In genomic region chr3:97981886-97982285, GRCh38 we compare ENCODE assay signal across 14 cellular contexts. TPM values are rescaled to one million over a fixed set of nuclear protein-coding genes. Genes with fewer than 3 reads are reported as not detected.
DNase-seq lines count a peak whose midpoint lies in the region; ATAC-seq and TF ChIP-seq lines count a peak whose summit lies in the region.
"Had no signal": no experiment of that assay in that cellular context is flagged by ENCODE, and none has a peak within 500 bp of the region (broad histone marks: within the 10 kb centered on the region; RNA-seq: fewer than 3 reads in every experiment).

No MANE protein-coding gene starts in this region.

- peak overlapping the region; percentile 68 for H3K27ac Mint-ChIP-seq in activated naive CD8-positive, alpha-beta T cell treated with anti-CD3 and anti-CD28 coated beads, Interleukin-2, amount 50 U/mL, for 24 hours
- H3K27ac Mint-ChIP-seq: H9 had no signal

- no peaks in the 10 kb centered on the region for H3K36me3 Mint-ChIP-seq in activated naive CD8-positive, alpha-beta T cell treated with anti-CD3 and anti-CD28 coated beads, Interleukin-2, amount 50 U/mL, for 24 hours (ENCODE audit: low read depth)
- H3K36me3 Mint-ChIP-seq: CD14-positive monocyte had no signal

- H3K27me3 ChIP-seq in colonic mucosa = no peaks in the 10 kb centered on the region
- H3K27me3 ChIP-seq: hepatocyte had no signal

- no peak overlapping the region for H3K9ac ChIP-seq in colonic mucosa (ENCODE audit: low read depth in 2 of 2, low read length in 2 of 2)

- H3K36me3 ChIP-seq in colonic mucosa = no peaks in the 10 kb centered on the region

- in situ Hi-C loops in Caki2 (cut with HindIII; ENCODE audit: low pct_unique_long_range_greater_than_20kb, low sequenced_read_pairs) = no loop called here
- in situ Hi-C loops in G401 (cut with HindIII; ENCODE audit: low sequenced_read_pairs) = no loop called here

- peaks cover 2% of the 10 kb centered on the region for H3K27me3 Mint-ChIP-seq in activated naive CD8-positive, alpha-beta T cell treated with anti-CD3 and anti-CD28 coated beads, Interleukin-2, amount 50 U/mL, for 24 hours

- H3K9me3 Mint-ChIP-seq in activated naive CD8-positive, alpha-beta T cell treated with anti-CD3 and anti-CD28 coated beads, Interleukin-2, amount 50 U/mL, for 24 hours = no peaks in the 10 kb centered on the region
- H3K9me3 Mint-ChIP-seq: CD14-positive monocyte, H9 had no signal

- ATAC-seq in HG02852 (IDR thresholded peaks at IDR 0.05; ENCODE audit: unreplicated experiment) = peak; percentile 50
- peak; percentile 84 for ATAC-seq in activated naive CD8-positive, alpha-beta T cell treated with anti-CD3 and anti-CD28 coated beads, Interleukin-2, amount 50 U/mL, for 24 hours

- H3K4me3 Mint-ChIP-seq in activated naive CD8-positive, alpha-beta T cell treated with anti-CD3 and anti-CD28 coated beads, Interleukin-2, amount 50 U/mL, for 24 hours = no peak overlapping the region
- H3K4me3 Mint-ChIP-seq: CD14-positive monocyte, H9 had no signal

- H3K4me1 ChIP-seq in colonic mucosa = no peaks in the 10 kb centered on the region

- H3K4me1 Mint-ChIP-seq in activated naive CD8-positive, alpha-beta T cell treated with anti-CD3 and anti-CD28 coated beads, Interleukin-2, amount 50 U/mL, for 24 hours = peaks cover 28% of the 10 kb centered on the region

- H3K9me3 ChIP-seq in colonic mucosa = no peaks in the 10 kb centered on the region

- no peak for TF ChIP-seq CTCF in colonic mucosa (IDR thresholded peaks at IDR 0.05)

- intact Hi-C loops in colonic mucosa (cut with DNase I) = no loop called here

- DNase-seq in Caki2 (ENCODE audit: low read depth) (peak; percentile 15), lung microvascular endothelial cell (ENCODE audit: low read depth in 2 of 2) (peak; percentile 87 to 95), AG08396 (ENCODE audit: low spot score) (no peak), G401 (ENCODE audit: low spot score) (no peak), colonic mucosa (no peak)
- no peak for DNase-seq in activated naive CD8-positive, alpha-beta T cell treated with anti-CD3 and anti-CD28 coated beads, Interleukin-2, amount 50 U/mL, for 24 hours
- no peak for DNase-seq in stimulated activated CD4-positive, alpha-beta T cell treated with anti-CD3 and anti-CD28 coated beads, Interleukin-2, amount 100 ng/mL, for 24 hours
- DNase-seq: activated effector memory CD4-positive, alpha-beta T cell treated with anti-CD3 and anti-CD28 coated beads, Interleukin-2, amount 50 U/mL, for 16 hours; H9; KBM-7; PC-3 had no signal

- no peak overlapping the region for H3K4me3 ChIP-seq in colonic mucosa
- H3K4me3 ChIP-seq: hepatocyte had no signal

- no peak overlapping the region for H3K27ac ChIP-seq in colonic mucosa
- H3K27ac ChIP-seq: hepatocyte had no signal

RNA-seq across cellular contexts. Expression of gene RIOX2, which starts 9.7 kb away (rescaled TPM):
- 13.6 and 24.1 TPM in 2 replicates for total RNA-seq in Caki2 (2014; rRNA removed; shearing (Covaris generic); ENCODE audit: low replicate concordance)
- total RNA-seq in lung microvascular endothelial cell (20.7 and 27.0 TPM in 2 replicates), colonic mucosa (10 to 100 TPM; 17.6 to 21.9 TPM)
- 28.3 and 32.3 TPM in 2 replicates for total RNA-seq in G401 (2014; rRNA removed; shearing (Covaris generic))

RNA-seq across cellular contexts. Expression of gene GABRR3, which starts 53.2 kb away (rescaled TPM):
- total RNA-seq in Caki2 (2014; rRNA removed; shearing (Covaris generic); ENCODE audit: low replicate concordance) = not detected in 2 replicates
- total RNA-seq in lung microvascular endothelial cell (not detected in 2 replicates), colonic mucosa (not detected)
- not detected in 2 replicates for total RNA-seq in G401 (2014; rRNA removed; shearing (Covaris generic))
- total RNA-seq: H9, hepatocyte, PC-3 had no signal

Comparison
In these comparisons a context has a peak if more than half of its experiments do, and no peak if none do; other contexts are left out.
1. DNase-seq: peak in Caki2 (single experiment) and lung microvascular endothelial cell (2 of 2); none in activated naive CD8-positive, alpha-beta T cell treated with anti-CD3 and anti-CD28 coated beads, Interleukin-2, amount 50 U/mL, for 24 hours (single experiment), AG08396 (single experiment), G401 (single experiment), colonic mucosa (single experiment) and stimulated activated CD4-positive, alpha-beta T cell treated with anti-CD3 and anti-CD28 coated beads, Interleukin-2, amount 100 ng/mL, for 24 hours (0 of 2).